ENCODE assay signal across 12 cellular contexts in genomic region chr2:117820444-117820843, GRCh38. TPM values are rescaled to one million over a fixed set of nuclear protein-coding genes. Genes with fewer than 3 reads are reported as not detected.
DNase-seq lines count a peak whose midpoint lies in the region; ATAC-seq, FAIRE-seq and TF ChIP-seq lines count a peak whose summit lies in the region.
"Had no signal": no experiment of that assay in that cellular context is flagged by ENCODE, and none has a peak within 500 bp of the region (broad histone marks: within the 10 kb centered on the region; RNA-seq: fewer than 3 reads in every experiment).

No MANE protein-coding gene starts in this region.

- ATAC-seq in CD4-positive, alpha-beta T cell (ENCODE audit: poor library complexity), result peak; percentile 59
- ATAC-seq in GM18858 (IDR thresholded peaks at IDR 0.05; ENCODE audit: unreplicated experiment) (peak; percentile 69), HG02642 (IDR thresholded peaks at IDR 0.05; ENCODE audit: poor library complexity, unreplicated experiment) (peak; percentile 75)

- no peak for FAIRE-seq in kidney (lab: Jason Lieb, UNC)

- no peak for DNase-seq in CD4-positive, alpha-beta T cell
- DNase-seq in T-helper 2 cell treated with Interferon-gamma antibody and Interleukin-4, amounts not matched to agents 5 μg/mL and 100 μg/mL, for 36 hours (ENCODE audit: low spot score), result peak; percentile 11
- no peak for DNase-seq in kidney
- DNase-seq in MCF 10A (ENCODE audit: unreplicated experiment), result no peak
- DNase-seq in NCI-H345 (lab: John Stamatoyannopoulos, UW), result no peak
- no peak for DNase-seq in hepatic stellate cell (ENCODE audit: low spot score)
- DNase-seq: activated CD8-positive, alpha-beta memory T cell treated with anti-CD3 and anti-CD28 coated beads, Interleukin-2, amount 50 U/mL, for 48 hours; HCEC 1CT; NCI-H524 had no signal

- no peaks in the 10 kb centered on the region for H3K9me3 Mint-ChIP-seq in CD4-positive, alpha-beta T cell
- H3K9me3 Mint-ChIP-seq in T-helper 2 cell treated with Interferon-gamma antibody and Interleukin-4, amounts not matched to agents 5 μg/mL and 100 μg/mL, for 36 hours, result no peaks in the 10 kb centered on the region
- no peaks in the 10 kb centered on the region for H3K9me3 Mint-ChIP-seq in MCF 10A (ENCODE audit: unreplicated experiment)

- no peak overlapping the region for H3K27ac ChIP-seq in CD4-positive, alpha-beta T cell (ENCODE audit: low read depth, low read length)
- no peak overlapping the region for H3K27ac ChIP-seq in kidney (ENCODE audit: low read depth in 2 of 2, low read length in 2 of 2)
- H3K27ac ChIP-seq: parathyroid adenoma had no signal

- BruUV-seq in MCF 10A (replicated peaks; lab: Mats Ljungman, UMichigan), result no TSS peak

- POLR2A ChIA-PET in CD4-positive, alpha-beta T cell (lab: Charles Lee), result no interaction called here
- POLR2A ChIA-PET in MCF 10A (lab: Yijun Ruan, JAX), result no interaction called here

- H3K27me3 Mint-ChIP-seq in CD4-positive, alpha-beta T cell, result no peaks in the 10 kb centered on the region
- no peaks in the 10 kb centered on the region for H3K27me3 Mint-ChIP-seq in T-helper 2 cell treated with Interferon-gamma antibody and Interleukin-4, amounts not matched to agents 5 μg/mL and 100 μg/mL, for 36 hours (ENCODE audit: low read depth)
- no peaks in the 10 kb centered on the region for H3K27me3 Mint-ChIP-seq in MCF 10A (ENCODE audit: insufficient read depth, unreplicated experiment)

- H3K4me1 ChIP-seq in kidney (ENCODE audit: control insufficient read depth in 1 of 2, insufficient read depth in 1 of 2, low read depth in 1 of 2, low read length in 2 of 2), result peaks cover 2 to 6% of the 10 kb centered on the region in 2 donors

- peaks cover 44 to 77% of the 10 kb centered on the region in 2 donors for H3K36me3 ChIP-seq in kidney (ENCODE audit: control insufficient read depth in 1 of 2, insufficient read depth in 2 of 2, low read length in 2 of 2)

- no peaks in the 10 kb centered on the region for H3K27me3 ChIP-seq in CD4-positive, alpha-beta T cell (ENCODE audit: control insufficient read depth, insufficient read depth, low read length)

- no peaks in the 10 kb centered on the region for H3K9me3 ChIP-seq in CD4-positive, alpha-beta T cell (ENCODE audit: control insufficient read depth, low read length)
- no peaks in the 10 kb centered on the region for H3K9me3 ChIP-seq in kidney (ENCODE audit: control insufficient read depth in 1 of 2, low read length in 2 of 2)

- no peak overlapping the region for H3K9ac ChIP-seq in kidney (ENCODE audit: low read length in 2 of 2)
- H3K9ac ChIP-seq: parathyroid adenoma had no signal

- TF ChIP-seq CTCF in CD4-positive, alpha-beta T cell (IDR thresholded peaks at IDR 0.05), result no peak
- TF ChIP-seq CTCF in kidney (IDR thresholded peaks at IDR 0.05; ENCODE audit: borderline replicate concordance, extremely low read depth, insufficient read depth), result no peak
- no peak for TF ChIP-seq CTCF in MCF 10A (IDR thresholded peaks at IDR 0.05; ENCODE audit: unreplicated experiment)

- CTCF ChIA-PET in CD4-positive, alpha-beta T cell (lab: Charles Lee), result no interaction called here
- CTCF ChIA-PET in MCF 10A (lab: Yijun Ruan, JAX), result interaction anchor here (3.1 kb wide), 1 partner anchor 183 kb away, joined by 11 read pairs; no protein-coding TSS in a partner anchor

- peaks cover 46% of the 10 kb centered on the region for H3K4me1 Mint-ChIP-seq in CD4-positive, alpha-beta T cell (ENCODE audit: low read depth)
- peaks cover 20% of the 10 kb centered on the region for H3K4me1 Mint-ChIP-seq in T-helper 2 cell treated with Interferon-gamma antibody and Interleukin-4, amounts not matched to agents 5 μg/mL and 100 μg/mL, for 36 hours (ENCODE audit: low read depth)
- H3K4me1 Mint-ChIP-seq in MCF 10A (ENCODE audit: insufficient read depth, unreplicated experiment), result no peaks in the 10 kb centered on the region

- H3K4me3 ChIP-seq in kidney (ENCODE audit: low read length in 2 of 2), result no peak overlapping the region

- H3K4me3 Mint-ChIP-seq in CD4-positive, alpha-beta T cell, result no peak overlapping the region
- H3K4me3 Mint-ChIP-seq in T-helper 2 cell treated with Interferon-gamma antibody and Interleukin-4, amounts not matched to agents 5 μg/mL and 100 μg/mL, for 36 hours, result no peak overlapping the region
- H3K4me3 Mint-ChIP-seq in MCF 10A (ENCODE audit: unreplicated experiment), result no peak overlapping the region

- peaks cover 99% of the 10 kb centered on the region for H3K36me3 Mint-ChIP-seq in CD4-positive, alpha-beta T cell (ENCODE audit: low read depth)
- peaks cover 72% of the 10 kb centered on the region for H3K36me3 Mint-ChIP-seq in T-helper 2 cell treated with Interferon-gamma antibody and Interleukin-4, amounts not matched to agents 5 μg/mL and 100 μg/mL, for 36 hours (ENCODE audit: low read depth)
- H3K36me3 Mint-ChIP-seq in MCF 10A (ENCODE audit: insufficient read depth, unreplicated experiment), result peaks cover 90% of the 10 kb centered on the region

- H3K27ac Mint-ChIP-seq in CD4-positive, alpha-beta T cell, result peak overlapping the region; percentile 64
- no peak overlapping the region for H3K27ac Mint-ChIP-seq in T-helper 2 cell treated with Interferon-gamma antibody and Interleukin-4, amounts not matched to agents 5 μg/mL and 100 μg/mL, for 36 hours
- H3K27ac Mint-ChIP-seq in MCF 10A (ENCODE audit: low read depth, unreplicated experiment), result no peak overlapping the region

- intact Hi-C loops in CD4-positive, alpha-beta T cell (cut with DNase I, micrococcal nuclease), result no loop called here
- intact Hi-C loops in kidney (cut with DNase I), result no loop called here
- intact Hi-C loops in MCF 10A (cut with micrococcal nuclease), result no loop called here

RNA-seq across cellular contexts. Expression of gene DDX18, which starts 6.0 kb away (rescaled TPM):
- total RNA-seq in CD4-positive, alpha-beta T cell, result 100 to 1,000 TPM; 172 to 177 TPM
- total RNA-seq in kidney (53.8 TPM), MCF 10A (2022) (88.7 and 101 TPM in 2 replicates)
- 18.1 TPM for polyA plus RNA-seq in kidney (ENCODE audit: insufficient read depth, low read depth, low replicate concordance)
